1 cellular context compared by ENCODE assay signal in genomic region chr19:43305642-43306041, GRCh38.
A peak's percentile ranks its signal among the peaks of the same experiment; 100 is the strongest.
TF ChIP-seq lines count a peak whose summit lies in the region.

No MANE protein-coding gene starts in this region.

TF ChIP-seq in K562, 482 proteins besides CTCF, POLR2A, EP300 and RAD21:
- no peak for TF ChIP-seq CLOCK (CRISPR knock-in tag; IDR thresholded peaks at IDR 0.05; ENCODE audit: borderline replicate concordance)
- peak; percentile 80 for TF ChIP-seq CTCFL (IDR thresholded peaks at IDR 0.05; ENCODE audit: borderline replicate concordance, insufficient read depth, low read depth, low read length, poor library complexity, severe bottlenecking)
- peak; percentile 99 for TF ChIP-seq ESRRA (IDR thresholded peaks at IDR 0.05; ENCODE audit: borderline replicate concordance, low read depth)
- no peak for TF ChIP-seq ETS2 (tag; IDR thresholded peaks at IDR 0.05; ENCODE audit: borderline replicate concordance, poor library complexity, severe bottlenecking)
